ENCODE assay signal across 8 cellular contexts in genomic region chr1:44212355-44213221, GRCh38. TPM values are rescaled to one million over a fixed set of nuclear protein-coding genes. Genes with fewer than 3 reads are reported as not detected.
A peak's percentile ranks its signal among the peaks of the same experiment; 100 is the strongest.
DNase-seq lines count a peak whose midpoint lies in the region; ATAC-seq, FAIRE-seq and TF ChIP-seq lines count a peak whose summit lies in the region.

No MANE protein-coding gene starts in this region.

- peak; percentile 51 for FAIRE-seq in keratinocyte (lab: Jason Lieb, UNC)

- dilution Hi-C loops in keratinocyte (cut with MboI; ENCODE audit: extremely low pct_ligation_motif_present, low sequenced_read_pairs): no loop called here

- H3K4me3 ChIP-seq in keratinocyte (ENCODE audit: control insufficient read depth in 2 of 3, extremely low read depth in 1 of 3, insufficient read depth in 2 of 3, low read depth in 1 of 3, low read length in 3 of 3): peak overlapping the region; percentile 70 to 88 (median 76)

- H3K9me1 ChIP-seq in keratinocyte (ENCODE audit: control insufficient read depth, extremely low read depth, insufficient read depth, low read length): no peaks in the 10 kb centered on the region

- peak overlapping the region; percentile 68 for H3K9ac ChIP-seq in keratinocyte (ENCODE audit: control insufficient read depth, extremely low read depth, insufficient read depth, low read length)

- H2AFZ ChIP-seq in keratinocyte (ENCODE audit: control insufficient read depth, low read length): peak overlapping the region; percentile 67

- peaks cover 7% of the 10 kb centered on the region for H3K79me2 ChIP-seq in keratinocyte (ENCODE audit: control insufficient read depth, insufficient read depth, low read length)

- peaks cover 4 to 9% of the 10 kb centered on the region in 2 experiments for H3K36me3 ChIP-seq in keratinocyte (ENCODE audit: control insufficient read depth in 2 of 2, extremely low read depth in 1 of 2, insufficient read depth in 2 of 2, low read length in 2 of 2)

- TF ChIP-seq CTCF in keratinocyte (optimal IDR thresholded peaks at IDR 0.05 in 1 of 3, IDR thresholded peaks at IDR 0.05 in 1 of 3, conservative IDR thresholded peaks at IDR 0.05 in 1 of 3; ENCODE audit: extremely low read depth in 1 of 3, insufficient read depth in 2 of 3, low read length in 3 of 3): no peak

- no peaks in the 10 kb centered on the region for H4K20me1 ChIP-seq in keratinocyte (ENCODE audit: control insufficient read depth, extremely low read depth, insufficient read depth, low read length)

- DNase-seq in activated CD4-positive, CD25-positive, alpha-beta regulatory T cell (lab: John Stamatoyannopoulos, UW): no peak
- peak; percentile 79 for DNase-seq in activated effector memory CD4-positive, alpha-beta T cell treated with anti-CD3 and anti-CD28 coated beads, Interleukin-2, amount 50 U/mL, for 16 hours
- DNase-seq in keratinocyte (ENCODE audit: low read depth, low spot score): no peak
- peak; percentile 25 for DNase-seq in stimulated activated naive CD4-positive, alpha-beta T cell treated with Interleukin-2 at 50 U/mL for 16 hours (lab: John Stamatoyannopoulos, UW)
- no peak for DNase-seq in NCI-H2196 treated with DMSO at 0.1 percent for 48 hours (lab: John Stamatoyannopoulos, UW; ENCODE audit: unreplicated experiment)
- no peak for DNase-seq in NCI-H526 treated with DMSO at 0.1 percent for 48 hours (lab: John Stamatoyannopoulos, UW)
- DNase-seq in NCI-H510A (lab: John Stamatoyannopoulos, UW): no peak

- H3K9me3 ChIP-seq in keratinocyte (ENCODE audit: control insufficient read depth, low read depth, low read length): no peaks in the 10 kb centered on the region

- no peaks in the 10 kb centered on the region for H3K27me3 ChIP-seq in keratinocyte (ENCODE audit: control insufficient read depth, extremely low read depth, insufficient read depth, low read length)

- H3K4me2 ChIP-seq in keratinocyte (ENCODE audit: control insufficient read depth, extremely low read depth, insufficient read depth, low read depth, low read length): peak overlapping the region; percentile 74

- peak; percentile 44 to 54 for ATAC-seq in activated CD4-positive, CD25-positive, alpha-beta regulatory T cell treated with anti-CD3 and anti-CD28 coated beads, Interleukin-2, amount 50 U/mL, for 24 hours

- peak overlapping the region; percentile 19 for H3K27ac ChIP-seq in keratinocyte (ENCODE audit: control insufficient read depth, insufficient read depth, low read length)

- peaks cover 15% of the 10 kb centered on the region for H3K4me1 ChIP-seq in keratinocyte (ENCODE audit: control insufficient read depth, extremely low read depth, insufficient read depth, low read length)

RNA-seq across cellular contexts. Expression of gene DMAP1, which starts 0.7 kb away (rescaled TPM):
- 25.9 to 30.0 TPM (median 27.2 TPM) in 3 replicates for polyA plus RNA-seq in keratinocyte
- 10.8 TPM for polyA plus RNA-seq in keratinocyte (2011; ENCODE audit: low read depth)
- polyA plus RNA-seq in keratinocyte (2011; cell fraction: cytosol; rRNA removed): 15.7 and 22.8 TPM in 2 replicates
- polyA plus RNA-seq in keratinocyte (2011; cell fraction: nucleus; rRNA removed): 55.2 and 57.8 TPM in 2 replicates
- polyA plus RNA-seq in keratinocyte (2012; ENCODE audit: low replicate concordance): 9.7 and 23.4 TPM in 2 replicates
- polyA minus RNA-seq in keratinocyte: 27.6 to 58.3 TPM (median 33.5 TPM) in 3 replicates
- polyA minus RNA-seq in keratinocyte (2011; cell fraction: cytosol; rRNA and poly(A)+ RNA removed): 41.4 TPM
- polyA minus RNA-seq in keratinocyte (2011; cell fraction: nucleus; rRNA and poly(A)+ RNA removed): 19.2 and 20.6 TPM in 2 replicates

Comparison
In these comparisons a context has a peak if more than half of its experiments do, and no peak if none do; other contexts are left out.
1. DNase-seq: peak in activated effector memory CD4-positive, alpha-beta T cell treated with anti-CD3 and anti-CD28 coated beads, Interleukin-2, amount 50 U/mL, for 16 hours (single experiment) and stimulated activated naive CD4-positive, alpha-beta T cell treated with Interleukin-2 at 50 U/mL for 16 hours (single experiment); none in activated CD4-positive, CD25-positive, alpha-beta regulatory T cell (0 of 4), keratinocyte (single experiment), NCI-H2196 treated with DMSO at 0.1 percent for 48 hours (single experiment), NCI-H526 treated with DMSO at 0.1 percent for 48 hours (single experiment) and NCI-H510A (single experiment).